25 cellular contexts compared by ENCODE assay signal in genomic region chr18:10062941-10063300, GRCh38.
"Had no signal": no experiment of that assay in that cellular context is flagged by ENCODE, and none has a peak within 500 bp of the region (broad histone marks: within the 10 kb centered on the region; RNA-seq: fewer than 3 reads in every experiment).

No MANE protein-coding gene starts in this region.

- H3K4me3 Mint-ChIP-seq: activated CD4-positive, alpha-beta T cell treated with anti-CD3 and anti-CD28 coated beads for 36 hours; activated CD4-positive, alpha-beta T cell treated with anti-CD3 and anti-CD28 coated beads, Interleukin-2, amount 10 ng/mL, durations not matched to agents 7 days and 5 days; activated CD8-positive, alpha-beta T cell treated with anti-CD3 and anti-CD28 coated beads, Interleukin-2, amount 10 ng/mL, durations not matched to agents 7 days and 5 days; activated naive CD4-positive, alpha-beta T cell treated with anti-CD3 and anti-CD28 coated beads, Interleukin-2, amount 50 U/mL, for 24 hours; activated naive CD8-positive, alpha-beta T cell treated with anti-CD3 and anti-CD28 coated beads, Interleukin-2, amount 10 ng/mL, durations not matched to agents 7 days and 5 days; activated T-cell treated with anti-CD3 and anti-CD28 coated beads, Interleukin-2, amount 50 U/mL, for 24 hours; T-cell; T-helper 17 cell; WTC11 had no signal

- H3K36me3 Mint-ChIP-seq: activated naive CD4-positive, alpha-beta T cell treated with anti-CD3 and anti-CD28 coated beads, Interleukin-2, amount 50 U/mL, for 24 hours; activated naive CD8-positive, alpha-beta T cell treated with anti-CD3 and anti-CD28 coated beads, Interleukin-2, amount 10 ng/mL, durations not matched to agents 7 days and 5 days; T-cell; WTC11 had no signal

- H3K27ac Mint-ChIP-seq: activated CD4-positive, alpha-beta T cell treated with anti-CD3 and anti-CD28 coated beads for 36 hours; activated CD4-positive, alpha-beta T cell treated with anti-CD3 and anti-CD28 coated beads, Interleukin-2, amount 10 ng/mL, durations not matched to agents 7 days and 5 days; activated CD8-positive, alpha-beta T cell treated with anti-CD3 and anti-CD28 coated beads, Interleukin-2, amount 10 ng/mL, durations not matched to agents 7 days and 5 days; activated naive CD4-positive, alpha-beta T cell treated with anti-CD3 and anti-CD28 coated beads, Interleukin-2, amount 50 U/mL, for 24 hours; activated naive CD8-positive, alpha-beta T cell treated with anti-CD3 and anti-CD28 coated beads, Interleukin-2, amount 10 ng/mL, durations not matched to agents 7 days and 5 days; activated T-cell treated with anti-CD3 and anti-CD28 coated beads, Interleukin-2, amount 50 U/mL, for 24 hours; activated T-helper 2 cell treated with anti-CD3 and anti-CD28 coated beads, Interferon-gamma antibody, Interleukin-2, Interleukin-4, amounts not matched to agents 10 μg/mL and 5 μg/mL and 100 μg/mL, durations not matched to agents 14 hours and 24 hours and 36 hours; T-cell; T-helper 17 cell; WTC11 had no signal

- H3K36me3 ChIP-seq: ascending aorta, breast epithelium, SJCRH30 had no signal

- H3K27me3 ChIP-seq: ascending aorta, breast epithelium, SJCRH30 had no signal

- H3K4me1 Mint-ChIP-seq: activated naive CD4-positive, alpha-beta T cell treated with anti-CD3 and anti-CD28 coated beads, Interleukin-2, amount 50 U/mL, for 24 hours; T-cell; T-helper 17 cell had no signal

- ATAC-seq: activated CD4-positive, alpha-beta T cell treated with anti-CD3 and anti-CD28 coated beads for 36 hours; activated CD4-positive, CD25-positive, alpha-beta regulatory T cell treated with anti-CD3 and anti-CD28 coated beads, Interleukin-2, amount 50 U/mL, for 24 hours; activated CD8-positive, alpha-beta T cell treated with anti-CD3 and anti-CD28 coated beads, Interleukin-2, amount 10 ng/mL, durations not matched to agents 7 days and 5 days; Panc1; T-cell; T-helper 17 cell; WTC11 had no signal

- H3K9me3 ChIP-seq: ascending aorta, breast epithelium, SJCRH30 had no signal

- DNase-seq: activated CD4-positive, alpha-beta T cell treated with anti-CD3 and anti-CD28 coated beads for 36 hours; activated CD4-positive, alpha-beta T cell treated with anti-CD3 and anti-CD28 coated beads, Interleukin-2, amount 10 ng/mL, durations not matched to agents 7 days and 5 days; activated CD4-positive, alpha-beta T cell treated with anti-CD3 and anti-CD28 coated beads, Interleukin-2, amount 50 U/mL, for 48 hours; activated CD8-positive, alpha-beta T cell treated with anti-CD3 and anti-CD28 coated beads, Interleukin-2, amount 10 ng/mL, durations not matched to agents 7 days and 5 days; activated gamma-delta T cell; activated naive CD4-positive, alpha-beta T cell treated with Interleukin-2 at 50 U/mL for 16 hours; activated naive CD8-positive, alpha-beta T cell treated with anti-CD3 and anti-CD28 coated beads, Interleukin-2, amount 10 ng/mL, durations not matched to agents 7 days and 5 days; activated T-cell treated with anti-CD3 and anti-CD28 coated beads, Interleukin-2, amount 50 U/mL, for 24 hours; amygdala; NCI-H1105; NCI-H1417 treated with DMSO at 0.1 percent for 48 hours; NCI-H187 treated with DMSO at 0.1 percent for 48 hours; NCI-H2081 treated with DMSO at 0.1 percent for 48 hours; NCI-H226; SHP77; SJCRH30; T-cell; T-helper 17 cell had no signal

- H3K27ac ChIP-seq: ascending aorta, breast epithelium, SJCRH30 had no signal

- H3K9me3 Mint-ChIP-seq: activated CD4-positive, alpha-beta T cell treated with anti-CD3 and anti-CD28 coated beads, Interleukin-2, amount 10 ng/mL, durations not matched to agents 7 days and 5 days; activated naive CD4-positive, alpha-beta T cell treated with anti-CD3 and anti-CD28 coated beads, Interleukin-2, amount 50 U/mL, for 24 hours; activated T-cell treated with anti-CD3 and anti-CD28 coated beads, Interleukin-2, amount 50 U/mL, for 24 hours; activated T-helper 2 cell treated with anti-CD3 and anti-CD28 coated beads, Interferon-gamma antibody, Interleukin-2, Interleukin-4, amounts not matched to agents 10 μg/mL and 5 μg/mL and 100 μg/mL, durations not matched to agents 14 hours and 24 hours and 36 hours; T-cell; WTC11 had no signal

- H3K4me3 ChIP-seq: ascending aorta, breast epithelium, SJCRH30 had no signal

- H3K27me3 Mint-ChIP-seq: activated CD4-positive, alpha-beta T cell treated with anti-CD3 and anti-CD28 coated beads for 36 hours had no signal
